Comparison of ENCODE assay signal across 19 cellular contexts in the genomic region with DNA sequence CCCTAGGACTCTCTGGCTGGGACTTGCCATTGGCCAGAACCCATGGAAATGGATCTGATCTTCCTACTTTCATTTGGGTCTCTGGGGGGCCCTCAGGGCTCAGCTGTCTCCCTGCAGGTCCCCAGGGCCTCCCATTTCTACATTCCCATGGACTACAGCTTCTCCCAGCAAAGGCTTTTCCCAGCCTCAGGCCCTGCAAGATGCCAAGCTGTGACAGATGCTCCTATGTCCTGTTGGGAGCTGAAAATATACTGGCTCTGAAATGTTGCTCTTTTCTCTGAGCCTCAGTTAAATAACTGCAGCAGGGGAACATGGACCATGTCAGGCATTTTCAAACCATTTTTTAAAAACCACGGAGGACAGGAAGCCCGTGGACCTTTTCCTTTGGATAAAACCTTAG.
A peak's percentile ranks its signal among the peaks of the same experiment; 100 is the strongest.
DNase-seq lines count a peak whose midpoint lies in the region; ATAC-seq lines count a peak whose summit lies in the region.
"Had no signal": no experiment of that assay in that cellular context is flagged by ENCODE, and none has a peak within 500 bp of the region (broad histone marks: within the 10 kb centered on the region; RNA-seq: fewer than 3 reads in every experiment).

No MANE protein-coding gene starts in this region.

- ATAC-seq in activated T-helper 17 cell treated with anti-CD3 and anti-CD28 coated beads, Interleukin-2, amount 50 U/mL, for 72 hours (replicated peaks), result no peak
- no peak for ATAC-seq in HG02623 (IDR thresholded peaks at IDR 0.05; ENCODE audit: unreplicated experiment)
- ATAC-seq: CD8-positive, alpha-beta T cell; GM23338; HCT116 had no signal

- no peak overlapping the region for H3K4me3 Mint-ChIP-seq in activated T-helper 17 cell treated with anti-CD3 and anti-CD28 coated beads, Interleukin-2, amount 50 U/mL, for 72 hours
- H3K4me3 Mint-ChIP-seq: B cell; CD8-positive, alpha-beta T cell; GM23338; HFFc6 had no signal

- no peaks in the 10 kb centered on the region for H3K36me3 Mint-ChIP-seq in activated T-helper 17 cell treated with anti-CD3 and anti-CD28 coated beads, Interleukin-2, amount 50 U/mL, for 72 hours (ENCODE audit: low read depth)
- H3K36me3 Mint-ChIP-seq: CD8-positive, alpha-beta T cell had no signal

- peak overlapping the region; percentile 33 for H3K27ac ChIP-seq in temporal lobe (ENCODE audit: low read depth, low read length)
- H3K27ac ChIP-seq: BLaER1 treated with 17β-estradiol and CSF1 and Interleukin-3, amounts not matched to agents 10 nM and 100 nM had no signal

- no peaks in the 10 kb centered on the region for H3K9me3 Mint-ChIP-seq in activated T-helper 17 cell treated with anti-CD3 and anti-CD28 coated beads, Interleukin-2, amount 50 U/mL, for 72 hours
- H3K9me3 Mint-ChIP-seq: CD8-positive, alpha-beta T cell; GM23338 had no signal

- peaks cover 13% of the 10 kb centered on the region for H3K27me3 Mint-ChIP-seq in activated T-helper 17 cell treated with anti-CD3 and anti-CD28 coated beads, Interleukin-2, amount 50 U/mL, for 72 hours

- H3K27ac Mint-ChIP-seq in activated T-helper 17 cell treated with anti-CD3 and anti-CD28 coated beads, Interleukin-2, amount 50 U/mL, for 72 hours, result no peak overlapping the region
- H3K27ac Mint-ChIP-seq: B cell; CD8-positive, alpha-beta T cell; HFFc6 had no signal

- DNase-seq in NCI-H2171 (lab: John Stamatoyannopoulos, UW) (peak; percentile 52), NCI-H2171 treated with DMSO at 0.1 percent for 48 hours (lab: John Stamatoyannopoulos, UW) (no peak), cerebellum (ENCODE audit: low spot score) (peak; percentile 81), inferior parietal cortex (ENCODE audit: extremely low spot score) (peak; percentile 27), NCI-H226 (no peak)
- DNase-seq: Calu3; CD8-positive, alpha-beta T cell; DMS153; DMS79; GF-D8; HFFc6; IMR-90 had no signal

- no peaks in the 10 kb centered on the region for H3K4me1 Mint-ChIP-seq in activated T-helper 17 cell treated with anti-CD3 and anti-CD28 coated beads, Interleukin-2, amount 50 U/mL, for 72 hours
- H3K4me1 Mint-ChIP-seq: B cell had no signal

Comparison
In these comparisons a context has a peak if more than half of its experiments do, and no peak if none do; other contexts are left out.
1. DNase-seq: peak in NCI-H2171 (single experiment), cerebellum (single experiment) and inferior parietal cortex (single experiment); none in NCI-H2171 treated with DMSO at 0.1 percent for 48 hours (single experiment) and NCI-H226 (single experiment).